Comparison of ENCODE assay signal across 8 cellular contexts in the genomic region with DNA sequence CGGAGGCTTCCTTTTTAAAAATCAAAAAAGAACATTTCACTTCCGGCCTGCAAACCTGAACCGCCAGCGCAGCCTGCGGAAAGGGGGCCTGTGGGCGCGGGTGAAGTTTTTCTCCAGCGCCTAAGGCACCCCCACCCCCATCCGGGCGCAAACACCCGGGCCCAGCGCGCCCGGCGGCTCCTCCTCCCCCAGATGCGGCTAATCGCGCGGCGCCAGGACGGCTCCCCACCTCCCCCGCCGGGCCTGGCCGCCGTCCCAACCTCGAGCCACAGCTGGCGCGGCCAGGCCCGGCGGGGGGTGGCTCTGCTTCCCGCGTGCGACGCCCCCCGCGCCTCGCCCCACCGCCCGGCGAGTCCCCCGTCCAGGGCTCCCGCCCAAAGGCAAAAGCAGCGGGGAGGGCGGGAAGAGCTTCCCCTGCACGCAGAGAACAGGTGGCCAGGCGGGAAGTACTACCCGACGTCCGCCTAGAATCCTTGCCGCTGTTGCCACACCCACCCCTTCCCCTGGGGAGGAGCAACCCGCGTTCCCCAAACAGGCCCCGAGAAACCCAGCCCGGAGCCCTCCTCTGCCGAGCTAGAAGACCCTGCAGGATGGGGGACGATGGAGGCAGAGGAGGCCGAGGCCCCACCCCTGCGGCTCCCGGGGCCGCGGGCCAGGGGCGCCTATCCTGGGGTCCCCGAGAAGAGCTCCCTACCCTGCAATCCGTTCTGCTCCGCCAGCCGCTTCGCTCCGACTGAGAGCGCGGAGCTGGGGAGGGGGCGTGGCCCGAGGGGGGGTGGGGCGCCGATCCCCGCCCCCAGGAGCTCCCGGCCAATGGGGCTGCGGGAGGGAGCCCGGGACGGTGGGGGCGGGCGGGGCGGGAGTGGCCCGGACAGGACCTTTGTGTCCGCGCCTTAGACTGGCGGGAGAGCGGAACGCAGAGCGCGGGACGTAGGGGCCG. TPM values are rescaled to one million over a fixed set of nuclear protein-coding genes. Genes with fewer than 3 reads are reported as not detected.
A peak's percentile ranks its signal among the peaks of the same experiment; 100 is the strongest.
DNase-seq lines count a peak whose midpoint lies in the region; ATAC-seq, FAIRE-seq and TF ChIP-seq lines count a peak whose summit lies in the region.

A gene (minus strand): TSS at position 735 of the 940 bp plus-strand sequence. CDS start 9,678 bp downstream, outside the sequence.

- ATAC-seq in HG02798 (IDR thresholded peaks at IDR 0.05; ENCODE audit: poor library complexity, unreplicated experiment), result peak; percentile 73
- peak; percentile 75 to 79 (median 76) for ATAC-seq in T-cell (replicated peaks in 1 of 4)
- ATAC-seq in heart left ventricle, result peak; percentile 88 to 92 (median 90)

- H3K27ac Mint-ChIP-seq in T-cell (peak within 1 kb of the TSS; percentile 92), progenitor cell of endocrine pancreas (peak within 1 kb of the TSS; percentile 93)

- H3K9me3 ChIP-seq in heart left ventricle, result no peaks in the 10 kb centered on the region

- DNase-seq in GM12892 (ENCODE audit: insufficient read length) (peak; percentile 94), NCI-H1436 (lab: John Stamatoyannopoulos, UW) (peak; percentile 89), T-cell (peak; percentile 51 to 84 (median 70)), heart left ventricle (peak; percentile 89 to 92 (median 90)), progenitor cell of endocrine pancreas (ENCODE audit: low spot score, unreplicated experiment) (peak; percentile 80), ureter (ENCODE audit: low spot score) (peak; percentile 88)

- CTCF ChIA-PET in T-cell (lab: Charles Lee), result interaction anchor here (0.5 to 1.5 kb wide), 10 partner anchors 9 to 241 kb away, joined by 3 to 27 read pairs (median 3); no protein-coding TSS in a partner anchor

- FAIRE-seq in GM12892 (lab: Jason Lieb, UNC), result peak; percentile 69

- H3K27ac ChIP-seq in adipose tissue (ENCODE audit: low read depth, low read length) (peak within 1 kb of the TSS; percentile 51), heart left ventricle (peak within 1 kb of the TSS; percentile 28 to 95 (median 90))

- no peaks in the 10 kb centered on the region for H3K36me3 ChIP-seq in heart left ventricle

- POLR2A ChIA-PET in T-cell (lab: Charles Lee), result interaction anchor here (0.5 to 1.1 kb wide), 8 partner anchors 70 to 1254 kb away, joined by 3 to 6 read pairs (median 3); a partner anchor contains a TSS

- H3K27me3 Mint-ChIP-seq in T-cell (no peaks in the 10 kb centered on the region), progenitor cell of endocrine pancreas (no peaks in the 10 kb centered on the region)

- peaks cover 0 to 66% (median 43%) of the 10 kb centered on the region in 12 donors for H3K4me1 ChIP-seq in heart left ventricle

- H3K9me3 Mint-ChIP-seq in T-cell (no peaks in the 10 kb centered on the region), progenitor cell of endocrine pancreas (ENCODE audit: low read depth) (no peaks in the 10 kb centered on the region)

- peak within 1 kb of the TSS; percentile 60 to 97 (median 74) for H3K4me3 ChIP-seq in heart left ventricle

- TF ChIP-seq CTCF in heart left ventricle (IDR thresholded peaks at IDR 0.05) (no peak), progenitor cell of endocrine pancreas (IDR thresholded peaks at IDR 0.05; ENCODE audit: unreplicated experiment) (no peak)

- WGBS in adipose tissue, 3 donors, result 1% methylated on average over 80 to 92 of the region's 92 CpGs
- WGBS in heart left ventricle, 4 donors, result 1 to 2% (median 1%) methylated on average over 14 to 92 of the region's 92 CpGs

- H3K36me3 Mint-ChIP-seq in T-cell (no peaks in the 10 kb centered on the region), progenitor cell of endocrine pancreas (ENCODE audit: insufficient read depth) (no peaks in the 10 kb centered on the region)

- H3K4me1 Mint-ChIP-seq in T-cell (peaks cover 52 to 54% (median 53%) of the 10 kb centered on the region in 3 donors), progenitor cell of endocrine pancreas (ENCODE audit: low read depth) (peaks cover 40% of the 10 kb centered on the region)

- TF ChIP-seq POLR2A in GM12892 (IDR thresholded peaks at IDR 0.05; ENCODE audit: low read depth, low read length) (peak; percentile 84), heart left ventricle (IDR thresholded peaks at IDR 0.05) (peak in 1 of 2 donors; percentile 65)

- H3K27me3 ChIP-seq in heart left ventricle, result no peaks in the 10 kb centered on the region

- intact Hi-C loops in heart left ventricle (cut with DNase I), result loop anchor here in 6 of 10 donors (2.0 to 5.0 kb wide), 3 partner anchors 26 to 72 kb away; a partner anchor contains a TSS

- peak within 1 kb of the TSS; percentile 88 to 96 (median 91) for H3K4me3 Mint-ChIP-seq in T-cell
- peak within 1 kb of the TSS; percentile 94 for H3K4me3 Mint-ChIP-seq in progenitor cell of endocrine pancreas (ENCODE audit: low read depth)

RNA-seq across cellular contexts. Expression of the gene that starts here (rescaled TPM):
- 46.9 TPM for polyA plus RNA-seq in GM12892 (2012; ENCODE audit: missing spikeins)
- total RNA-seq in T-cell, result 10 to 100 TPM; 32.9 to 44.3 (median 41.8) TPM
- 100 to 1,000 TPM in 2 of 3 donors, 10 to 100 TPM in 1; 45.3 to 236 (median 125) TPM for polyA plus RNA-seq in adipose tissue
- 10 to 100 TPM; 20.0 to 62.4 (median 29.0) TPM for total RNA-seq in heart left ventricle
- 10 to 100 TPM; 33.4 to 58.0 TPM for polyA plus RNA-seq in heart left ventricle
- 117 and 122 TPM in 2 replicates for total RNA-seq in progenitor cell of endocrine pancreas
- total RNA-seq in ureter, result 43.6 TPM

Comparison
In these comparisons a context has a peak if more than half of its experiments do, and no peak if none do; other contexts are left out.
1. Peak in every context shown above with its lines: DNase-seq, ATAC-seq, H3K4me3 ChIP-seq and H3K27ac ChIP-seq.